ENCODE assay signal across 8 cellular contexts in genomic region chr10:102120142-102120986, GRCh38. TPM values are rescaled to one million over a fixed set of nuclear protein-coding genes. Genes with fewer than 3 reads are reported as not detected.
DNase-seq lines count a peak whose midpoint lies in the region; ATAC-seq and TF ChIP-seq lines count a peak whose summit lies in the region.

A gene with protein sequence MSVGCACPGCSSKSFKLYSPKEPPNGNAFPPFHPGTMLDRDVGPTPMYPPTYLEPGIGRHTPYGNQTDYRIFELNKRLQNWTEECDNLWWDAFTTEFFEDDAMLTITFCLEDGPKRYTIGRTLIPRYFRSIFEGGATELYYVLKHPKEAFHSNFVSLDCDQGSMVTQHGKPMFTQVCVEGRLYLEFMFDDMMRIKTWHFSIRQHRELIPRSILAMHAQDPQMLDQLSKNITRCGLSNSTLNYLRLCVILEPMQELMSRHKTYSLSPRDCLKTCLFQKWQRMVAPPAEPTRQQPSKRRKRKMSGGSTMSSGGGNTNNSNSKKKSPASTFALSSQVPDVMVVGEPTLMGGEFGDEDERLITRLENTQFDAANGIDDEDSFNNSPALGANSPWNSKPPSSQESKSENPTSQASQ (minus strand): TSS chr10:102120368. CDS start chr10:102120110, 258 bp downstream.

- WGBS in right cardiac atrium: under 1% methylated on average over 104 of the region's 104 CpGs
- WGBS in psoas muscle, 3 donors: 0 to 1% (median 1%) methylated on average over 49 to 104 of the region's 104 CpGs

- DNase-seq in GM04504 (ENCODE audit: low read depth): peak; percentile 50
- no peak for DNase-seq in HFF-Myc (ENCODE audit: extremely low read depth, low read depth)
- peak; percentile 91 for DNase-seq in NB4 (ENCODE audit: low read depth)
- DNase-seq in astrocyte of the cerebellum (ENCODE audit: low read depth): no peak
- peak; percentile 81 to 93 (median 93) for DNase-seq in right cardiac atrium
- DNase-seq in psoas muscle: peak; percentile 81 to 89
- no peak for DNase-seq in GM19240 (ENCODE audit: insufficient read length, low spot score)

- peak; percentile 74 to 80 for ATAC-seq in right cardiac atrium
- ATAC-seq in psoas muscle: peak; percentile 76 to 84 (median 84)

- peak; percentile 89 for TF ChIP-seq POLR2A in NB4 (IDR thresholded peaks at IDR 0.05; ENCODE audit: extremely low read depth, insufficient read length)

- H3K9me3 ChIP-seq in right cardiac atrium (ENCODE audit: control insufficient read depth, low read length): no peaks in the 10 kb centered on the region
- H3K9me3 ChIP-seq in psoas muscle: no peaks in the 10 kb centered on the region

- intact Hi-C loops in T-helper 2 cell treated with Interferon-gamma antibody and Interleukin-4, amounts not matched to agents 100 ng/mL and 5 ng/mL, for 36 hours (cut with micrococcal nuclease): loop anchor here (1.0 kb wide), 2 partner anchors 12 to 32 kb away; partner anchors contain the start of gene NOLC1
- intact Hi-C loops in right cardiac atrium (cut with DNase I): no loop called here
- intact Hi-C loops in psoas muscle (cut with DNase I): no loop called here

- H3K27me3 ChIP-seq in right cardiac atrium (ENCODE audit: control insufficient read depth, insufficient read depth) (no peaks in the 10 kb centered on the region), psoas muscle (ENCODE audit: insufficient read depth in 3 of 3, low read length in 2 of 3) (no peaks in the 10 kb centered on the region)

- H3K36me3 ChIP-seq in psoas muscle (ENCODE audit: insufficient read depth in 1 of 2, low read depth in 1 of 2): no peaks in the 10 kb centered on the region

- in situ Hi-C loops in astrocyte of the cerebellum (cut with HindIII; ENCODE audit: low sequenced_read_pairs): no loop called here

- H3K27ac ChIP-seq in right cardiac atrium (ENCODE audit: low read length): peak within 1 kb of the TSS; percentile 95
- peak within 1 kb of the TSS; percentile 92 for H3K27ac ChIP-seq in psoas muscle

- H3K4me3 ChIP-seq in HFF-Myc (replicated peaks; ENCODE audit: low read depth, low read length) (peak within 1 kb of the TSS; percentile 80), NB4 (ENCODE audit: low read depth, low read length) (peak within 1 kb of the TSS; percentile 71), astrocyte of the cerebellum (ENCODE audit: low read depth, low read length) (peak within 1 kb of the TSS; percentile 65), right cardiac atrium (ENCODE audit: low read length) (peak within 1 kb of the TSS; percentile 61), psoas muscle (peak within 1 kb of the TSS; percentile 87)

- TF ChIP-seq CTCF in HFF-Myc (IDR thresholded peaks at IDR 0.05; ENCODE audit: low read depth, low read length, missing control alignments) (peak; percentile 1), NB4 (IDR thresholded peaks at IDR 0.05; ENCODE audit: low read depth, low read length) (no peak), astrocyte of the cerebellum (IDR thresholded peaks at IDR 0.05; ENCODE audit: low read depth, low read length, missing control alignments) (no peak), psoas muscle (IDR thresholded peaks at IDR 0.05) (peak; percentile 15)

- H3K4me1 ChIP-seq in right cardiac atrium (ENCODE audit: control insufficient read depth, insufficient read depth, low read length): peaks cover 10% of the 10 kb centered on the region
- peaks cover 37% of the 10 kb centered on the region for H3K4me1 ChIP-seq in psoas muscle

RNA-seq across cellular contexts. Expression of the gene that starts here (rescaled TPM):
- 72.5 and 76.0 TPM in 2 replicates for total RNA-seq in T-helper 2 cell treated with Interferon-gamma antibody and Interleukin-4, amounts not matched to agents 100 ng/mL and 5 ng/mL, for 36 hours
- total RNA-seq in right cardiac atrium (10 to 100 TPM; 48.7 to 90.9 (median 70.3) TPM), psoas muscle (10 to 100 TPM; 22.0 to 29.8 (median 26.8) TPM)
- polyA plus RNA-seq in right cardiac atrium (45.5 TPM), psoas muscle (10 to 100 TPM; 13.9 to 24.9 (median 14.6) TPM)

Comparison
In these comparisons a context has a peak if more than half of its experiments do, and no peak if none do; other contexts are left out.
1. DNase-seq: peak in GM04504 (single experiment), NB4 (single experiment), right cardiac atrium (3 of 3) and psoas muscle (2 of 2); none in HFF-Myc (single experiment), astrocyte of the cerebellum (single experiment) and GM19240 (single experiment).
2. CTCF ChIP-seq: peak in HFF-Myc (single experiment) and psoas muscle (single experiment); none in NB4 (single experiment) and astrocyte of the cerebellum (single experiment).
3. Peak in every context shown above with its lines, with median percentiles within 50 percentile points of each other: H3K4me3 ChIP-seq.